8 cellular contexts compared by ENCODE assay signal in genomic region chr13:38685974-38686571, GRCh38. TPM values are rescaled to one million over a fixed set of nuclear protein-coding genes. Genes with fewer than 3 reads are reported as not detected.
DNase-seq lines count a peak whose midpoint lies in the region; ATAC-seq and TF ChIP-seq lines count a peak whose summit lies in the region.

No MANE protein-coding gene starts in this region.

- peak; percentile 26; the same call in 1 of the 2 replicates for TF ChIP-seq CTCF in OCI-LY3 (IDR thresholded peaks at IDR 0.05; ENCODE audit: low read depth, low read length)

- in situ Hi-C loops in GM23248 (cut with MboI), result no loop called here

- H3K4me1 ChIP-seq in GM23248 (ENCODE audit: insufficient read depth) (no peaks in the 10 kb centered on the region), OCI-LY3 (ENCODE audit: low read length) (no peaks in the 10 kb centered on the region)

- no peak overlapping the region for H3K27ac ChIP-seq in GM23248
- no peak overlapping the region for H3K27ac ChIP-seq in OCI-LY3 (ENCODE audit: low read length)

- 1 to 2% methylated on average over 14 of the region's 14 CpGs for WGBS in GM23248 (ENCODE audit: low coverage in 1 of 2, low lambda C conversion rate in 2 of 2, missing lambda C conversion rate in 2 of 2), 2 experiments

- no peak for TF ChIP-seq POLR2A in erythroblast (IDR thresholded peaks at IDR 0.05; ENCODE audit: low read length)

- H3K27me3 ChIP-seq in GM23248 (replicated peaks; ENCODE audit: insufficient read depth), result peaks cover 59% of the 10 kb centered on the region
- peaks cover 12% of the 10 kb centered on the region for H3K27me3 ChIP-seq in OCI-LY3 (ENCODE audit: low read depth, low read length)

- ATAC-seq in HG03460 (IDR thresholded peaks at IDR 0.05; ENCODE audit: unreplicated experiment) (no peak), GM18519 (IDR thresholded peaks at IDR 0.05; ENCODE audit: low FRiP score, unreplicated experiment) (no peak)

- H4K20me1 ChIP-seq in GM23248 (ENCODE audit: insufficient read depth), result no peaks in the 10 kb centered on the region
- no peaks in the 10 kb centered on the region for H4K20me1 ChIP-seq in OCI-LY3 (ENCODE audit: insufficient read depth, low read length)

- H3K4me3 ChIP-seq in GM23248 (peak overlapping the region; percentile 63), OCI-LY3 (ENCODE audit: low read length) (no peak overlapping the region)

- H3K4me2 ChIP-seq in GM23248 (ENCODE audit: unreplicated experiment), result peak overlapping the region; percentile 52
- H3K4me2 ChIP-seq in OCI-LY3 (ENCODE audit: low read length), result no peak overlapping the region

- H3K36me3 ChIP-seq in GM23248 (ENCODE audit: low read depth) (no peaks in the 10 kb centered on the region), OCI-LY3 (replicated peaks; ENCODE audit: low read depth, low read length) (no peaks in the 10 kb centered on the region)

- H3K9me3 ChIP-seq in GM23248 (ENCODE audit: low read depth) (no peaks in the 10 kb centered on the region), OCI-LY3 (ENCODE audit: insufficient read depth, low read length) (no peaks in the 10 kb centered on the region)

- H2AFZ ChIP-seq in GM23248 (no peak overlapping the region), OCI-LY3 (ENCODE audit: low read depth, low read length) (no peak overlapping the region)

- peak; percentile 31 for DNase-seq in GM23248
- peak; percentile 5 for DNase-seq in fibroblast of the conjunctiva (ENCODE audit: low read depth)
- DNase-seq in pons (ENCODE audit: low spot score), result peak; percentile 83
- DNase-seq in erythroblast (lab: John Stamatoyannopoulos, UW), result no peak
- no peak for DNase-seq in HK-2 (ENCODE audit: unreplicated experiment)

- H3K9ac ChIP-seq in GM23248, result no peak overlapping the region
- no peak overlapping the region for H3K9ac ChIP-seq in OCI-LY3 (ENCODE audit: low read length)

- H3F3A ChIP-seq in GM23248 (ENCODE audit: insufficient read depth), result no peaks in the 10 kb centered on the region

- no peaks in the 10 kb centered on the region for H3K9me2 ChIP-seq in GM23248 (ENCODE audit: insufficient read depth)

- H3K79me2 ChIP-seq in GM23248 (ENCODE audit: insufficient read depth) (no peaks in the 10 kb centered on the region), OCI-LY3 (ENCODE audit: low read length) (no peaks in the 10 kb centered on the region)

RNA-seq across cellular contexts. Expression of gene FREM2, which starts 0.8 kb away (rescaled TPM):
- not detected in 2 replicates for total RNA-seq in GM23248 (2014; rRNA removed; shearing (Covaris generic))
- not detected in 2 replicates for polyA plus RNA-seq in GM23248 (2016; fragmentation: Nextera tagmentation; extraction: Ambion mirVana)

Comparison
In these comparisons a context has a peak if more than half of its experiments do, and no peak if none do; other contexts are left out.
1. DNase-seq: peak in GM23248 (single experiment), fibroblast of the conjunctiva (single experiment) and pons (single experiment); none in erythroblast (0 of 2) and HK-2 (single experiment).